Comparison of ENCODE assay signal across 1 cellular context in the genomic region with DNA sequence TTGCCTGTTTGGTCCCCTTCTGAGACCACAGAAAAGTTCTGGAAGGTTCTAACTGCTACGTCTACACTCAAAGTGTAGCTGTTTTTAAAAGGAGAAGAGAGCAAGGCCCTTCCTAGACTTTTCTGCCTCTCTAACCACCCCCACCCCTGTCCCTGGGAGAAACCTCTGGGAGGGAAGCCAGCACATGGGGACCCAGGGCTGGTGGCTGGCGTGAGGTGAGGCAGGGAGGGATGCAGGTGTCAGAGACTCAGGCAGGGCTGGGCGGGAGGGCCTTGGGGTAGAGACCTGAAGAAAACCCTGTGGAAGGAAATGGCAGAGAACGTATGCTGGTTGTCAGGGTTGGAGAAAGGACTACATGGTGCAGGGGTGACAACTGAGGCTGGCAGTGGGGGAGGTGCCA.
TF ChIP-seq lines count a peak whose summit lies in the region.

No MANE protein-coding gene starts in this region.

TF ChIP-seq in H1, 55 proteins besides CTCF, POLR2A, EP300 and RAD21:
- TF ChIP-seq TAF1 (IDR thresholded peaks at IDR 0.05; ENCODE audit: low read depth, low read length): no peak
- no peak for TF ChIP-seq KDM1A (IDR thresholded peaks at IDR 0.05; ENCODE audit: borderline replicate concordance, low read length)
- TF ChIP-seq BCL11A (IDR thresholded peaks at IDR 0.05; ENCODE audit: low read depth in 2 of 2, low read length in 2 of 2): no peak
- TF ChIP-seq SP4 (IDR thresholded peaks at IDR 0.05; ENCODE audit: low read length): no peak
- no peak for TF ChIP-seq FOSL1 (IDR thresholded peaks at IDR 0.05; ENCODE audit: insufficient read depth, low read depth, low read length)
- no peak for TF ChIP-seq JUND (IDR thresholded peaks at IDR 0.05; ENCODE audit: low read length)
- no peak for TF ChIP-seq BRCA1 (IDR thresholded peaks at IDR 0.05; ENCODE audit: low read depth, low read length)
